Comparison of ENCODE assay signal across 1 cellular context in the genomic region with DNA sequence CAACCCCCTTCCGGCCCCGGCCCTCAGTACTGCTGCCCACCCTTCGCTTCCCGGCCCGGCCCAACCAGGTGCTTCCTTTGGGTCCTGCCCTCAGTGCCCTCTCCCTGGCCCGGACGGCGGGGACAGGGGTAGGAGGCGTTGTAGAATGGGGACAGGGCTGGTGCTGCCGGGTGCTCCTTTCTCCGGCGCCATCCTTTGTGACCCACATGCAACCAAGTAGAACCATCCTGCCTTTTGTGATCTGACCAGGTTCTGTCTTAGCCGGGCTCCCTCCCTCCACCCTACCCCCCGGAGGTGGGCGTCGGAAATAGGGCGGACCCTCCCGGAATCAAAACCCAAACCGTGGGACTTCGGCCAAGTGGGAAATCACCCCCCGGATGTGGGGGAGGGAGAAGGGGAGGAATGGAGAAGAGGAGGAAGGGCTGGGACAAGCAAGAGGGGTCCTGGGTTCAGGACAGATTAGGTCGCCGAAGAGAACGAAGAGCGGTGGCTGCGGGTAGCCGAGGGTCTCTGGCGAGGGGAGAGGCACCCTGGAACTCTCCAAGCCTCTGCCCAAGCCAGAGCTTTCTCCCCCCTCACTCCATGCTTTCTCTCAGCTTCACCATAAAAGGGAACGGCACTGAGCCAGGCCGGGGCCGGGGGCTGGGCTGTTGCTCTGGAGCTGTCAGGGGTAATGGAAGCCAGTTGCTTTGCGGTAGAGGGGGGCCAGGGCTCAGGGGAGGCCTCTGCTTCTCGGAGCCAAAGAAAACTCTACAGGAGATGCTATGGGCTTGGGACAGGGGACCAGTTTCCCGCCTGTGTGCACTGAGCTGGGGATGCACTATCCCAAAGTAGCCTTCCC.
TF ChIP-seq lines count a peak whose summit lies in the region.

No MANE protein-coding gene starts in this region.

TF ChIP-seq in HEK293, 187 proteins besides CTCF, POLR2A, EP300 and RAD21 (continued from another document):
- TF ChIP-seq, protein P1, sequence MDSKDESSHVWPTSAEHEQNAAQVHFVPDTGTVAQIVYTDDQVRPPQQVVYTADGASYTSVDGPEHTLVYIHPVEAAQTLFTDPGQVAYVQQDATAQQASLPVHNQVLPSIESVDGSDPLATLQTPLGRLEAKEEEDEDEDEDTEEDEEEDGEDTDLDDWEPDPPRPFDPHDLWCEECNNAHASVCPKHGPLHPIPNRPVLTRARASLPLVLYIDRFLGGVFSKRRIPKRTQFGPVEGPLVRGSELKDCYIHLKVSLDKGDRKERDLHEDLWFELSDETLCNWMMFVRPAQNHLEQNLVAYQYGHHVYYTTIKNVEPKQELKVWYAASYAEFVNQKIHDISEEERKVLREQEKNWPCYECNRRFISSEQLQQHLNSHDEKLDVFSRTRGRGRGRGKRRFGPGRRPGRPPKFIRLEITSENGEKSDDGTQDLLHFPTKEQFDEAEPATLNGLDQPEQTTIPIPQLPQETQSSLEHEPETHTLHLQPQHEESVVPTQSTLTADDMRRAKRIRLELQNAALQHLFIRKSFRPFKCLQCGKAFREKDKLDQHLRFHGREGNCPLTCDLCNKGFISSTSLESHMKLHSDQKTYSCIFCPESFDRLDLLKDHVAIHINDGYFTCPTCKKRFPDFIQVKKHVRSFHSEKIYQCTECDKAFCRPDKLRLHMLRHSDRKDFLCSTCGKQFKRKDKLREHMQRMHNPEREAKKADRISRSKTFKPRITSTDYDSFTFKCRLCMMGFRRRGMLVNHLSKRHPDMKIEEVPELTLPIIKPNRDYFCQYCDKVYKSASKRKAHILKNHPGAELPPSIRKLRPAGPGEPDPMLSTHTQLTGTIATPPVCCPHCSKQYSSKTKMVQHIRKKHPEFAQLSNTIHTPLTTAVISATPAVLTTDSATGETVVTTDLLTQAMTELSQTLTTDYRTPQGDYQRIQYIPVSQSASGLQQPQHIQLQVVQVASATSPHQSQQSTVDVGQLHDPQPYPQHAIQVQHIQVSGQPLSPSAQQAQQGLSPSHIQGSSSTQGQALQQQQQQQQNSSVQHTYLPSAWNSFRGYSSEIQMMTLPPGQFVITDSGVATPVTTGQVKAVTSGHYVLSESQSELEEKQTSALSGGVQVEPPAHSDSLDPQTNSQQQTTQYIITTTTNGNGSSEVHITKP (tag by site-specific recombination; IDR thresholded peaks at IDR 0.05): peak; percentile 70
- TF ChIP-seq, protein P2, sequence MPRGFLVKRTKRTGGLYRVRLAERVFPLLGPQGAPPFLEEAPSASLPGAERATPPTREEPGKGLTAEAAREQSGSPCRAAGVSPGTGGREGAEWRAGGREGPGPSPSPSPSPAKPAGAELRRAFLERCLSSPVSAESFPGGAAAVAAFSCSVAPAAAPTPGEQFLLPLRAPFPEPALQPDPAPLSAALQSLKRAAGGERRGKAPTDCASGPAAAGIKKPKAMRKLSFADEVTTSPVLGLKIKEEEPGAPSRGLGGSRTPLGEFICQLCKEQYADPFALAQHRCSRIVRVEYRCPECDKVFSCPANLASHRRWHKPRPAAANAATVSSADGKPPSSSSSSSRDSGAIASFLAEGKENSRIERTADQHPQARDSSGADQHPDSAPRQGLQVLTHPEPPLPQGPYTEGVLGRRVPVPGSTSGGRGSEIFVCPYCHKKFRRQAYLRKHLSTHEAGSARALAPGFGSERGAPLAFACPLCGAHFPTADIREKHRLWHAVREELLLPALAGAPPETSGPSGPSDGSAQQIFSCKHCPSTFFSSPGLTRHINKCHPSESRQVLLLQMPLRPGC (tag by site-specific recombination; IDR thresholded peaks at IDR 0.05): no peak
- TF ChIP-seq, protein P3, sequence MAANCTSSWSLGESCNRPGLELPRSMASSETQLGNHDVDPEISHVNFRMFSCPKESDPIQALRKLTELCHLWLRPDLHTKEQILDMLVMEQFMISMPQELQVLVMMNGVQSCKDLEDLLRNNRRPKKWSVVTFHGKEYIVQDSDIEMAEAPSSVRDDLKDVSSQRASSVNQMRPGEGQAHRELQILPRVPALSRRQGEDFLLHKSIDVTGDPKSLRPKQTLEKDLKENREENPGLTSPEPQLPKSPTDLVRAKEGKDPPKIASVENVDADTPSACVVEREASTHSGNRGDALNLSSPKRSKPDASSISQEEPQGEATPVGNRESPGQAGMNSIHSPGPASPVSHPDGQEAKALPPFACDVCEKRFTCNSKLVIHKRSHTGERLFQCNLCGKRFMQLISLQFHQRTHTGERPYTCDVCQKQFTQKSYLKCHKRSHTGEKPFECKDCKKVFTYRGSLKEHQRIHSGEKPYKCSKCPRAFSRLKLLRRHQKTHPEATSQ (tag by site-specific recombination; IDR thresholded peaks at IDR 0.05): no peak
- TF ChIP-seq MEIS1 (CRISPR knock-in tag; IDR thresholded peaks at IDR 0.05; ENCODE audit: borderline replicate concordance): no peak
- TF ChIP-seq BCL11A (tag by site-specific recombination; IDR thresholded peaks at IDR 0.05; ENCODE audit: low read depth): no peak
- TF ChIP-seq ZNF843 (tag by site-specific recombination; IDR thresholded peaks at IDR 0.05): no peak
- TF ChIP-seq ZNF549 (tag by site-specific recombination; IDR thresholded peaks at IDR 0.05): no peak
- TF ChIP-seq ZNF114 (tag by site-specific recombination; IDR thresholded peaks at IDR 0.05): no peak
- no peak for TF ChIP-seq KLF10 (tag by site-specific recombination; IDR thresholded peaks at IDR 0.05)
- TF ChIP-seq REPIN1 (tag by site-specific recombination; IDR thresholded peaks at IDR 0.05; ENCODE audit: low read depth): no peak
- TF ChIP-seq ZNF423 (tag by site-specific recombination; IDR thresholded peaks at IDR 0.05): no peak
- TF ChIP-seq ZNF426 (tag by site-specific recombination; IDR thresholded peaks at IDR 0.05): no peak
- TF ChIP-seq EGR2 (tag by site-specific recombination; IDR thresholded peaks at IDR 0.05; ENCODE audit: low read depth): peak; percentile 56
- TF ChIP-seq KLF8 (tag by site-specific recombination; IDR thresholded peaks at IDR 0.05): no peak
- no peak for TF ChIP-seq ZNF785 (tag by site-specific recombination; IDR thresholded peaks at IDR 0.05)
- TF ChIP-seq, protein P4, sequence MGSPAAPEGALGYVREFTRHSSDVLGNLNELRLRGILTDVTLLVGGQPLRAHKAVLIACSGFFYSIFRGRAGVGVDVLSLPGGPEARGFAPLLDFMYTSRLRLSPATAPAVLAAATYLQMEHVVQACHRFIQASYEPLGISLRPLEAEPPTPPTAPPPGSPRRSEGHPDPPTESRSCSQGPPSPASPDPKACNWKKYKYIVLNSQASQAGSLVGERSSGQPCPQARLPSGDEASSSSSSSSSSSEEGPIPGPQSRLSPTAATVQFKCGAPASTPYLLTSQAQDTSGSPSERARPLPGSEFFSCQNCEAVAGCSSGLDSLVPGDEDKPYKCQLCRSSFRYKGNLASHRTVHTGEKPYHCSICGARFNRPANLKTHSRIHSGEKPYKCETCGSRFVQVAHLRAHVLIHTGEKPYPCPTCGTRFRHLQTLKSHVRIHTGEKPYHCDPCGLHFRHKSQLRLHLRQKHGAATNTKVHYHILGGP (tag by site-specific recombination; IDR thresholded peaks at IDR 0.05): no peak
- TF ChIP-seq ZNF335 (tag by site-specific recombination; conservative IDR thresholded peaks at IDR 0.05): peak; percentile 62
- TF ChIP-seq, protein P5, sequence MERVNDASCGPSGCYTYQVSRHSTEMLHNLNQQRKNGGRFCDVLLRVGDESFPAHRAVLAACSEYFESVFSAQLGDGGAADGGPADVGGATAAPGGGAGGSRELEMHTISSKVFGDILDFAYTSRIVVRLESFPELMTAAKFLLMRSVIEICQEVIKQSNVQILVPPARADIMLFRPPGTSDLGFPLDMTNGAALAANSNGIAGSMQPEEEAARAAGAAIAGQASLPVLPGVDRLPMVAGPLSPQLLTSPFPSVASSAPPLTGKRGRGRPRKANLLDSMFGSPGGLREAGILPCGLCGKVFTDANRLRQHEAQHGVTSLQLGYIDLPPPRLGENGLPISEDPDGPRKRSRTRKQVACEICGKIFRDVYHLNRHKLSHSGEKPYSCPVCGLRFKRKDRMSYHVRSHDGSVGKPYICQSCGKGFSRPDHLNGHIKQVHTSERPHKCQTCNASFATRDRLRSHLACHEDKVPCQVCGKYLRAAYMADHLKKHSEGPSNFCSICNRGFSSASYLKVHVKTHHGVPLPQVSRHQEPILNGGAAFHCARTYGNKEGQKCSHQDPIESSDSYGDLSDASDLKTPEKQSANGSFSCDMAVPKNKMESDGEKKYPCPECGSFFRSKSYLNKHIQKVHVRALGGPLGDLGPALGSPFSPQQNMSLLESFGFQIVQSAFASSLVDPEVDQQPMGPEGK (tag by site-specific recombination; IDR thresholded peaks at IDR 0.05): 0 out of 2 replicates have a peak, but pooled peaks have one; percentile 27
- TF ChIP-seq, protein P6, sequence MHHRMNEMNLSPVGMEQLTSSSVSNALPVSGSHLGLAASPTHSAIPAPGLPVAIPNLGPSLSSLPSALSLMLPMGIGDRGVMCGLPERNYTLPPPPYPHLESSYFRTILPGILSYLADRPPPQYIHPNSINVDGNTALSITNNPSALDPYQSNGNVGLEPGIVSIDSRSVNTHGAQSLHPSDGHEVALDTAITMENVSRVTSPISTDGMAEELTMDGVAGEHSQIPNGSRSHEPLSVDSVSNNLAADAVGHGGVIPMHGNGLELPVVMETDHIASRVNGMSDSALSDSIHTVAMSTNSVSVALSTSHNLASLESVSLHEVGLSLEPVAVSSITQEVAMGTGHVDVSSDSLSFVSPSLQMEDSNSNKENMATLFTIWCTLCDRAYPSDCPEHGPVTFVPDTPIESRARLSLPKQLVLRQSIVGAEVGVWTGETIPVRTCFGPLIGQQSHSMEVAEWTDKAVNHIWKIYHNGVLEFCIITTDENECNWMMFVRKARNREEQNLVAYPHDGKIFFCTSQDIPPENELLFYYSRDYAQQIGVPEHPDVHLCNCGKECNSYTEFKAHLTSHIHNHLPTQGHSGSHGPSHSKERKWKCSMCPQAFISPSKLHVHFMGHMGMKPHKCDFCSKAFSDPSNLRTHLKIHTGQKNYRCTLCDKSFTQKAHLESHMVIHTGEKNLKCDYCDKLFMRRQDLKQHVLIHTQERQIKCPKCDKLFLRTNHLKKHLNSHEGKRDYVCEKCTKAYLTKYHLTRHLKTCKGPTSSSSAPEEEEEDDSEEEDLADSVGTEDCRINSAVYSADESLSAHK (tag by site-specific recombination; IDR thresholded peaks at IDR 0.05): no peak
- TF ChIP-seq, protein P7, sequence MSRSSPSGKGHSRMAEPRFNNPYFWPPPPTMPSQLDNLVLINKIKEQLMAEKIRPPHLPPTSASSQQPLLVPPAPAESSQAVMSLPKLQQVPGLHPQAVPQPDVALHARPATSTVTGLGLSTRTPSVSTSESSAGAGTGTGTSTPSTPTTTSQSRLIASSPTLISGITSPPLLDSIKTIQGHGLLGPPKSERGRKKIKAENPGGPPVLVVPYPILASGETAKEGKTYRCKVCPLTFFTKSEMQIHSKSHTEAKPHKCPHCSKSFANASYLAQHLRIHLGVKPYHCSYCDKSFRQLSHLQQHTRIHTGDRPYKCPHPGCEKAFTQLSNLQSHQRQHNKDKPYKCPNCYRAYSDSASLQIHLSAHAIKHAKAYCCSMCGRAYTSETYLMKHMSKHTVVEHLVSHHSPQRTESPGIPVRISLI (tag by site-specific recombination; IDR thresholded peaks at IDR 0.05): no peak
- no peak for TF ChIP-seq ZNF274 (IDR thresholded peaks at IDR 0.05; ENCODE audit: low read length)
- no peak for TF ChIP-seq ZNF274 (tag by site-specific recombination; IDR thresholded peaks at IDR 0.05; ENCODE audit: borderline replicate concordance)
- TF ChIP-seq, protein P8, sequence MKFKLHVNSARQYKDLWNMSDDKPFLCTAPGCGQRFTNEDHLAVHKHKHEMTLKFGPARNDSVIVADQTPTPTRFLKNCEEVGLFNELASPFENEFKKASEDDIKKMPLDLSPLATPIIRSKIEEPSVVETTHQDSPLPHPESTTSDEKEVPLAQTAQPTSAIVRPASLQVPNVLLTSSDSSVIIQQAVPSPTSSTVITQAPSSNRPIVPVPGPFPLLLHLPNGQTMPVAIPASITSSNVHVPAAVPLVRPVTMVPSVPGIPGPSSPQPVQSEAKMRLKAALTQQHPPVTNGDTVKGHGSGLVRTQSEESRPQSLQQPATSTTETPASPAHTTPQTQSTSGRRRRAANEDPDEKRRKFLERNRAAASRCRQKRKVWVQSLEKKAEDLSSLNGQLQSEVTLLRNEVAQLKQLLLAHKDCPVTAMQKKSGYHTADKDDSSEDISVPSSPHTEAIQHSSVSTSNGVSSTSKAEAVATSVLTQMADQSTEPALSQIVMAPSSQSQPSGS (tag by site-specific recombination; IDR thresholded peaks at IDR 0.05; ENCODE audit: low read depth): no peak
- TF ChIP-seq PRDM1 (tag by site-specific recombination; IDR thresholded peaks at IDR 0.05): peak; percentile 81
- peak; percentile 61; the same call in 1 of the 2 replicates for TF ChIP-seq ZNF341 (tag by site-specific recombination; IDR thresholded peaks at IDR 0.05; ENCODE audit: low read depth)
- peak; percentile 73 for TF ChIP-seq SP3 (tag by site-specific recombination; IDR thresholded peaks at IDR 0.05)
- peak; percentile 80 for TF ChIP-seq ZIC2 (tag by site-specific recombination; IDR thresholded peaks at IDR 0.05)
